26 cellular contexts compared by ENCODE assay signal in the genomic region with DNA sequence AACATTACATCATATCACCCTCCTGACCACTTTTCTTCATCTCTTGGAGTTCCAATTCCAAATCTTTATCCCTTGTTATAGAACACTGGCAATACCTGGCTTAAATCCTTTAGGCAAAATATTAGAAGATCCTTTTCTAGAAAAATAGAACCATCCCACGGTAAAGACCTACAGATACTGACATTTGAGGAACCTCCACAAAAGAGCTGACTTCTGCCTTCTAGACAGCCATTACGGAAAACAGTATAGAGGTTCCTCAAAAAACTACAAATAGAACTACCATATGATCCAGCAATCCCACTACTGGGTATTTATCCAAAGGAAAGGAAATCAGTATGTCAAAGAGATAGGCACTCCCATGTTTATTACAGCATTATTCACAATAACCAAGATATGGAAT.
"Had no signal": no experiment of that assay in that cellular context is flagged by ENCODE, and none has a peak within 500 bp of the region (broad histone marks: within the 10 kb centered on the region; RNA-seq: fewer than 3 reads in every experiment).

No MANE protein-coding gene starts in this region.

- DNase-seq: activated CD4-positive, alpha-beta memory T cell treated with anti-CD3 and anti-CD28 coated beads for 36 hours; activated CD4-positive, alpha-beta T cell treated with anti-CD3 and anti-CD28 coated beads, Interleukin-2, amount 10 ng/mL, durations not matched to agents 7 days and 5 days; activated CD4-positive, CD25-positive, alpha-beta regulatory T cell; activated CD8-positive, alpha-beta memory T cell treated with anti-CD3 and anti-CD28 coated beads for 24 hours; activated gamma-delta T cell treated with Interleukin-2 at 50 U/mL for 16 hours; activated naive CD4-positive, alpha-beta T cell treated with anti-CD3 and anti-CD28 coated beads, Interleukin-2, amount 10 ng/mL, durations not matched to agents 7 days and 5 days; activated naive CD8-positive, alpha-beta T cell treated with anti-CD3 and anti-CD28 coated beads for 36 hours; activated T-cell treated with anti-CD3 and anti-CD28 coated beads, Interleukin-2, amount 50 U/mL, for 4 hours; aorta; caudate nucleus; IMR-90; KG1; NCI-H1092; NCI-H1417; NCI-H1694; NCI-H2029; NCI-H2107; NCI-H2171 treated with DMSO at 0.1 percent for 48 hours; NCI-H345; NCI-H510A; PC-9; SHP77 treated with DMSO at 0.1 percent for 48 hours; T-helper 17 cell; T-helper 9 cell had no signal

- H3K4me3 Mint-ChIP-seq: activated CD4-positive, alpha-beta memory T cell treated with anti-CD3 and anti-CD28 coated beads for 36 hours; activated CD4-positive, alpha-beta T cell treated with anti-CD3 and anti-CD28 coated beads, Interleukin-2, amount 10 ng/mL, durations not matched to agents 7 days and 5 days; activated naive CD4-positive, alpha-beta T cell treated with anti-CD3 and anti-CD28 coated beads, Interleukin-2, amount 10 ng/mL, durations not matched to agents 7 days and 5 days; activated naive CD8-positive, alpha-beta T cell treated with anti-CD3 and anti-CD28 coated beads for 36 hours; activated T-cell treated with anti-CD3 and anti-CD28 coated beads, Interleukin-2, amount 50 U/mL, for 4 hours; T-helper 17 cell had no signal

- H3K27me3 ChIP-seq: breast epithelium had no signal

- H3K36me3 ChIP-seq: breast epithelium had no signal

- H3K27me3 Mint-ChIP-seq: activated CD4-positive, alpha-beta memory T cell treated with anti-CD3 and anti-CD28 coated beads for 36 hours; activated CD4-positive, alpha-beta T cell treated with anti-CD3 and anti-CD28 coated beads, Interleukin-2, amount 10 ng/mL, durations not matched to agents 7 days and 5 days; activated naive CD4-positive, alpha-beta T cell treated with anti-CD3 and anti-CD28 coated beads, Interleukin-2, amount 10 ng/mL, durations not matched to agents 7 days and 5 days; activated naive CD8-positive, alpha-beta T cell treated with anti-CD3 and anti-CD28 coated beads for 36 hours; T-helper 17 cell had no signal

- H3K36me3 Mint-ChIP-seq: activated CD4-positive, alpha-beta memory T cell treated with anti-CD3 and anti-CD28 coated beads for 36 hours had no signal

- H3K4me3 ChIP-seq: breast epithelium, PC-9 had no signal

- H3K27ac Mint-ChIP-seq: activated CD4-positive, alpha-beta memory T cell treated with anti-CD3 and anti-CD28 coated beads for 36 hours; activated CD4-positive, alpha-beta T cell treated with anti-CD3 and anti-CD28 coated beads, Interleukin-2, amount 10 ng/mL, durations not matched to agents 7 days and 5 days; activated naive CD4-positive, alpha-beta T cell treated with anti-CD3 and anti-CD28 coated beads, Interleukin-2, amount 10 ng/mL, durations not matched to agents 7 days and 5 days; activated naive CD8-positive, alpha-beta T cell treated with anti-CD3 and anti-CD28 coated beads for 36 hours; activated T-helper 2 cell treated with anti-CD3 and anti-CD28 coated beads, Interferon-gamma antibody, Interleukin-2, Interleukin-4, amounts not matched to agents 10 μg/mL and 5 μg/mL and 100 μg/mL, durations not matched to agents 14 hours and 24 hours and 36 hours; T-helper 17 cell had no signal

- H3K4me1 ChIP-seq: breast epithelium had no signal

- H3K9me3 Mint-ChIP-seq: activated CD4-positive, alpha-beta memory T cell treated with anti-CD3 and anti-CD28 coated beads for 36 hours; activated naive CD4-positive, alpha-beta T cell treated with anti-CD3 and anti-CD28 coated beads, Interleukin-2, amount 10 ng/mL, durations not matched to agents 7 days and 5 days; activated T-cell treated with anti-CD3 and anti-CD28 coated beads, Interleukin-2, amount 50 U/mL, for 4 hours had no signal

- ATAC-seq: activated T-cell treated with anti-CD3 and anti-CD28 coated beads, Interleukin-2, amount 50 U/mL, for 4 hours; T-helper 17 cell had no signal

- H3K27ac ChIP-seq: breast epithelium, PC-9 had no signal
